ENCODE assay signal across 28 cellular contexts in genomic region chr14:49314756-49315155, GRCh38.
"Had no signal": no experiment of that assay in that cellular context is flagged by ENCODE, and none has a peak within 500 bp of the region (broad histone marks: within the 10 kb centered on the region; RNA-seq: fewer than 3 reads in every experiment).

No MANE protein-coding gene starts in this region.

- H3K36me3 ChIP-seq: esophagus squamous epithelium, gastroesophageal sphincter, left ventricle myocardium inferior, lower lobe of right lung, neural progenitor cell, ovary, right atrium auricular region, sigmoid colon, tibial artery, upper lobe of right lung had no signal

- H3K36me3 Mint-ChIP-seq: immature natural killer cell; memory B cell; mesothelial cell of epicardium; natural killer cell; neural progenitor cell; stimulated activated effector memory CD8-positive, alpha-beta T cell treated with anti-CD3 and anti-CD28 coated beads, Interleukin-12 subunit alpha, Interleukin-12 subunit beta, amount 100 ng/mL, for 72 hours had no signal

- H3K4me1 ChIP-seq: esophagus squamous epithelium, gastroesophageal sphincter, left ventricle myocardium inferior, lower lobe of right lung, neural progenitor cell, right atrium auricular region, sigmoid colon, tibial artery, upper lobe of right lung had no signal

- DNase-seq: effector memory CD8-positive, alpha-beta T cell; esophagus squamous epithelium; foreskin fibroblast; glutamatergic neuron; immature natural killer cell; left cardiac atrium; left ventricle myocardium inferior; lower lobe of right lung; natural killer cell; nucleus accumbens; ovary; sigmoid colon; stimulated activated CD4-positive, alpha-beta T cell treated with anti-CD3 and anti-CD28 coated beads, Interleukin-2, amount 100 ng/mL, for 48 hours; stimulated activated CD8-positive, alpha-beta memory T cell treated with anti-CD3 and anti-CD28 coated beads, Interleukin-4, amount 100 ng/mL, for 48 hours; tibial artery; upper lobe of right lung had no signal

- FAIRE-seq: colon, keratinocyte had no signal

- H3K9ac ChIP-seq: neural progenitor cell had no signal

- H3K27me3 Mint-ChIP-seq: dendritic cell treated with granulocyte-macrophage colony-stimulating factor and Interleukin-4, amounts not matched to agents 40 ng/mL and 50 ng/mL, for 4 days had no signal

- H3K27ac Mint-ChIP-seq: dendritic cell treated with granulocyte-macrophage colony-stimulating factor and Interleukin-4, amounts not matched to agents 40 ng/mL and 50 ng/mL, for 4 days; effector memory CD8-positive, alpha-beta T cell; immature natural killer cell; memory B cell; mesothelial cell of epicardium; natural killer cell; neural progenitor cell; stimulated activated effector memory CD8-positive, alpha-beta T cell treated with anti-CD3 and anti-CD28 coated beads, Interleukin-12 subunit alpha, Interleukin-12 subunit beta, amount 100 ng/mL, for 72 hours; stimulated activated naive CD8-positive, alpha-beta T cell treated with anti-CD3 and anti-CD28 coated beads, Interleukin-15, Interleukin-2, amounts not matched to agents 100 ng/mL and 50 ng/mL, for 24 hours had no signal

- H3K27ac ChIP-seq: epithelial cell of prostate, esophagus squamous epithelium, gastroesophageal sphincter, left ventricle myocardium inferior, lower lobe of right lung, neural progenitor cell, ovary, right atrium auricular region, sigmoid colon, tibial artery, upper lobe of right lung had no signal

- H3K4me1 Mint-ChIP-seq: immature natural killer cell; mesothelial cell of epicardium; natural killer cell; neural progenitor cell; stimulated activated effector memory CD8-positive, alpha-beta T cell treated with anti-CD3 and anti-CD28 coated beads, Interleukin-12 subunit alpha, Interleukin-12 subunit beta, amount 100 ng/mL, for 72 hours had no signal

- H3K9me3 ChIP-seq: esophagus squamous epithelium, gastroesophageal sphincter, left ventricle myocardium inferior, lower lobe of right lung, ovary, right atrium auricular region, sigmoid colon, tibial artery, upper lobe of right lung had no signal

- ATAC-seq: effector memory CD8-positive, alpha-beta T cell; gastroesophageal sphincter; left cardiac atrium; lower lobe of right lung; natural killer cell; stimulated activated effector memory CD8-positive, alpha-beta T cell treated with anti-CD3 and anti-CD28 coated beads, Interleukin-12 subunit alpha, Interleukin-12 subunit beta, amount 100 ng/mL, for 72 hours; upper lobe of right lung had no signal

- H3K4me3 ChIP-seq: esophagus squamous epithelium, gastroesophageal sphincter, left ventricle myocardium inferior, lower lobe of right lung, neural progenitor cell, ovary, right atrium auricular region, sigmoid colon, smooth muscle cell, tibial artery, upper lobe of right lung had no signal

- H3K9me3 Mint-ChIP-seq: dendritic cell treated with granulocyte-macrophage colony-stimulating factor and Interleukin-4, amounts not matched to agents 40 ng/mL and 50 ng/mL, for 4 days; mesothelial cell of epicardium; neural progenitor cell; stimulated activated effector memory CD8-positive, alpha-beta T cell treated with anti-CD3 and anti-CD28 coated beads, Interleukin-12 subunit alpha, Interleukin-12 subunit beta, amount 100 ng/mL, for 72 hours; stimulated activated naive CD8-positive, alpha-beta T cell treated with anti-CD3 and anti-CD28 coated beads, Interleukin-15, Interleukin-2, amounts not matched to agents 100 ng/mL and 50 ng/mL, for 24 hours had no signal

- H3K4me3 Mint-ChIP-seq: dendritic cell treated with granulocyte-macrophage colony-stimulating factor and Interleukin-4, amounts not matched to agents 40 ng/mL and 50 ng/mL, for 4 days; effector memory CD8-positive, alpha-beta T cell; immature natural killer cell; memory B cell; mesothelial cell of epicardium; natural killer cell; neural progenitor cell; stimulated activated effector memory CD8-positive, alpha-beta T cell treated with anti-CD3 and anti-CD28 coated beads, Interleukin-12 subunit alpha, Interleukin-12 subunit beta, amount 100 ng/mL, for 72 hours; stimulated activated naive CD8-positive, alpha-beta T cell treated with anti-CD3 and anti-CD28 coated beads, Interleukin-15, Interleukin-2, amounts not matched to agents 100 ng/mL and 50 ng/mL, for 24 hours had no signal
